In the genomic region with DNA sequence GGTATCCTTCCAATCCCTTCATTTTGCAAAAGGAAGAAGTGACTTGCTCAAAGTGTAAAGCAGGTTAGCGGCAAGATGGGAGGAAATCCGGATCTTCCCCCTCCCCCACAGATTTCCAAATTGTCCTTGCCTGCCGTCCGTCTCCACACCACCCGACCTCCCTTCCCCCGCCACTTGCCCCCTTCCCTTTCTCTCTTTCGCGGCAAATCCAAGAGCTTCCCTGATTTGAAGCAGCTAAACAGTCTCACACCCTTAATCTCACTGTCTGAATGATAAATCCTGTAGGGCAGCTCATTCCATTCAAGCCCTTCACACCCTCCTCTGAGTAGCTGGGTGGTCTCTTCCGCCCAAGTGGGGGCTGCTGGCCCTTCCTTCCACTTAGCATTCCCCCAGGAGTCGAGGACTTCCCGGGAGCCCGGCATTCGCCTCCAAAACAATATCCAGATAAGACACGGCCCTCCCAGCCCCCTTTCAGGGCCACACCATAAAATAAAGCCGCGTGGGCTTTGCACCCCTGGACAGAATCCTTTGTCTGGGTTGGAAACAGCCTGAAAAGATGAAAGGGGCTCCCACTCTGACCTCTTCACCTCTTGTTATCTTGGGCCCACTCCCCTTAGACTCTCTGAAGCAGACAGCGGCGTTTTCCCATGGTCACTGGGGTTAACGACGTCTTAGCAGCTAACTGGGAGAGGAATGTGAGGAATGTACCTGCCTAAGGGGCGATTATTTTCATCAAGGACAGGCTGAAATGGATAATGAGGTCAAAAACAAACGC, we compare ENCODE assay signal across 1 cellular context.
TF ChIP-seq lines count a peak whose summit lies in the region.

No MANE protein-coding gene starts in this region.

TF ChIP-seq in K562, 482 proteins besides CTCF, POLR2A, EP300 and RAD21 (continued from another document and continues in another):
- TF ChIP-seq, protein P1, sequence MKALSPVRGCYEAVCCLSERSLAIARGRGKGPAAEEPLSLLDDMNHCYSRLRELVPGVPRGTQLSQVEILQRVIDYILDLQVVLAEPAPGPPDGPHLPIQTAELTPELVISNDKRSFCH (CRISPR knock-in tag; IDR thresholded peaks at IDR 0.05): no peak
- TF ChIP-seq, protein P1 (tag; IDR thresholded peaks at IDR 0.05): peak; percentile 48; the same call in 1 of the 2 replicates
- TF ChIP-seq PHTF2 (CRISPR knock-in tag; IDR thresholded peaks at IDR 0.05) (no peak), NKRF (IDR thresholded peaks at IDR 0.05; ENCODE audit: borderline replicate concordance) (no peak), KLF6 (CRISPR knock-in tag; IDR thresholded peaks at IDR 0.05; ENCODE audit: borderline replicate concordance) (peak; percentile 10; the same call in 1 of the 2 replicates), VEZF1 (CRISPR knock-in tag; IDR thresholded peaks at IDR 0.05) (no peak), POU5F1 (IDR thresholded peaks at IDR 0.05; ENCODE audit: borderline replicate concordance, low read depth, low read length, partially characterized antibody) (no peak), WHSC1 (IDR thresholded peaks at IDR 0.05; ENCODE audit: low read length) (peak; percentile 37), CBX8 (IDR thresholded peaks at IDR 0.05; ENCODE audit: borderline replicate concordance, extremely low read depth, low read depth, low read length, poor library complexity, severe bottlenecking) (no peak), BHLHE40 (IDR thresholded peaks at IDR 0.05; ENCODE audit: low read length) (0 out of 2 replicates have a peak, but pooled peaks have one; percentile 16), ZNF644 (tag; IDR thresholded peaks at IDR 0.05; ENCODE audit: low read depth) (no peak), ZNF324 (CRISPR knock-in tag; IDR thresholded peaks at IDR 0.05) (no peak), SAFB (IDR thresholded peaks at IDR 0.05; ENCODE audit: borderline replicate concordance, low read depth, low read length) (no peak), DMBX1 (CRISPR knock-in tag; IDR thresholded peaks at IDR 0.05; ENCODE audit: borderline replicate concordance) (peak; percentile 31; the same call in 1 of the 2 replicates), ADNP (tag; IDR thresholded peaks at IDR 0.05) (no peak), CCAR2 (IDR thresholded peaks at IDR 0.05; ENCODE audit: low read depth, low read length) (no peak), ZBTB1 (CRISPR knock-in tag; IDR thresholded peaks at IDR 0.05; ENCODE audit: borderline replicate concordance, low read depth) (no peak), ZNF717 (CRISPR knock-in tag; IDR thresholded peaks at IDR 0.05) (no peak), FOXK2 (conservative IDR thresholded peaks at IDR 0.05 in 1 of 2, IDR thresholded peaks at IDR 0.05 in 1 of 2; ENCODE audit: low read depth in 2 of 2) (no peak), SPI1 (IDR thresholded peaks at IDR 0.05; ENCODE audit: borderline replicate concordance, low read depth, low read length) (0 out of 2 replicates have a peak, but pooled peaks have one; percentile 0), NFE2 (IDR thresholded peaks at IDR 0.05; ENCODE audit: low read depth) (no peak), SP1 (CRISPR knock-in tag; IDR thresholded peaks at IDR 0.05) (no peak), ZNF217 (CRISPR knock-in tag; IDR thresholded peaks at IDR 0.05) (no peak), CTBP1 (IDR thresholded peaks at IDR 0.05; ENCODE audit: borderline replicate concordance) (peak; percentile 39; the same call in 1 of the 2 replicates), HMGN3 (IDR thresholded peaks at IDR 0.05; ENCODE audit: borderline replicate concordance, extremely low read depth, insufficient read length, low read depth, low read length) (no peak), ZNF766 (CRISPR knock-in tag; conservative IDR thresholded peaks at IDR 0.05) (0 out of 2 replicates have a peak, but pooled peaks have one; percentile 18), FOXP1 (CRISPR knock-in tag; IDR thresholded peaks at IDR 0.05) (no peak), HDAC6 (IDR thresholded peaks at IDR 0.05; ENCODE audit: low read depth, low read length) (no peak), RFX5 (IDR thresholded peaks at IDR 0.05; ENCODE audit: low read depth, low read length) (no peak), KAT7 (CRISPR knock-in tag; IDR thresholded peaks at IDR 0.05; ENCODE audit: borderline replicate concordance) (no peak), FOS (IDR thresholded peaks at IDR 0.05; ENCODE audit: extremely low read depth, insufficient read length) (no peak), ILF3 (IDR thresholded peaks at IDR 0.05; ENCODE audit: borderline replicate concordance) (no peak)
- TF ChIP-seq, protein P2, sequence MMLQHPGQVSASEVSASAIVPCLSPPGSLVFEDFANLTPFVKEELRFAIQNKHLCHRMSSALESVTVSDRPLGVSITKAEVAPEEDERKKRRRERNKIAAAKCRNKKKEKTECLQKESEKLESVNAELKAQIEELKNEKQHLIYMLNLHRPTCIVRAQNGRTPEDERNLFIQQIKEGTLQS (IDR thresholded peaks at IDR 0.05): no peak
- TF ChIP-seq, protein P2 (CRISPR knock-in tag; conservative IDR thresholded peaks at IDR 0.05): no peak
- TF ChIP-seq, protein P3, sequence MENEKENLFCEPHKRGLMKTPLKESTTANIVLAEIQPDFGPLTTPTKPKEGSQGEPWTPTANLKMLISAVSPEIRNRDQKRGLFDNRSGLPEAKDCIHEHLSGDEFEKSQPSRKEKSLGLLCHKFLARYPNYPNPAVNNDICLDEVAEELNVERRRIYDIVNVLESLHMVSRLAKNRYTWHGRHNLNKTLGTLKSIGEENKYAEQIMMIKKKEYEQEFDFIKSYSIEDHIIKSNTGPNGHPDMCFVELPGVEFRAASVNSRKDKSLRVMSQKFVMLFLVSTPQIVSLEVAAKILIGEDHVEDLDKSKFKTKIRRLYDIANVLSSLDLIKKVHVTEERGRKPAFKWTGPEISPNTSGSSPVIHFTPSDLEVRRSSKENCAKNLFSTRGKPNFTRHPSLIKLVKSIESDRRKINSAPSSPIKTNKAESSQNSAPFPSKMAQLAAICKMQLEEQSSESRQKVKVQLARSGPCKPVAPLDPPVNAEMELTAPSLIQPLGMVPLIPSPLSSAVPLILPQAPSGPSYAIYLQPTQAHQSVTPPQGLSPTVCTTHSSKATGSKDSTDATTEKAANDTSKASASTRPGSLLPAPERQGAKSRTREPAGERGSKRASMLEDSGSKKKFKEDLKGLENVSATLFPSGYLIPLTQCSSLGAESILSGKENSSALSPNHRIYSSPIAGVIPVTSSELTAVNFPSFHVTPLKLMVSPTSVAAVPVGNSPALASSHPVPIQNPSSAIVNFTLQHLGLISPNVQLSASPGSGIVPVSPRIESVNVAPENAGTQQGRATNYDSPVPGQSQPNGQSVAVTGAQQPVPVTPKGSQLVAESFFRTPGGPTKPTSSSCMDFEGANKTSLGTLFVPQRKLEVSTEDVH (IDR thresholded peaks at IDR 0.05; ENCODE audit: low read depth, partially characterized antibody): no peak
- TF ChIP-seq, protein P4, sequence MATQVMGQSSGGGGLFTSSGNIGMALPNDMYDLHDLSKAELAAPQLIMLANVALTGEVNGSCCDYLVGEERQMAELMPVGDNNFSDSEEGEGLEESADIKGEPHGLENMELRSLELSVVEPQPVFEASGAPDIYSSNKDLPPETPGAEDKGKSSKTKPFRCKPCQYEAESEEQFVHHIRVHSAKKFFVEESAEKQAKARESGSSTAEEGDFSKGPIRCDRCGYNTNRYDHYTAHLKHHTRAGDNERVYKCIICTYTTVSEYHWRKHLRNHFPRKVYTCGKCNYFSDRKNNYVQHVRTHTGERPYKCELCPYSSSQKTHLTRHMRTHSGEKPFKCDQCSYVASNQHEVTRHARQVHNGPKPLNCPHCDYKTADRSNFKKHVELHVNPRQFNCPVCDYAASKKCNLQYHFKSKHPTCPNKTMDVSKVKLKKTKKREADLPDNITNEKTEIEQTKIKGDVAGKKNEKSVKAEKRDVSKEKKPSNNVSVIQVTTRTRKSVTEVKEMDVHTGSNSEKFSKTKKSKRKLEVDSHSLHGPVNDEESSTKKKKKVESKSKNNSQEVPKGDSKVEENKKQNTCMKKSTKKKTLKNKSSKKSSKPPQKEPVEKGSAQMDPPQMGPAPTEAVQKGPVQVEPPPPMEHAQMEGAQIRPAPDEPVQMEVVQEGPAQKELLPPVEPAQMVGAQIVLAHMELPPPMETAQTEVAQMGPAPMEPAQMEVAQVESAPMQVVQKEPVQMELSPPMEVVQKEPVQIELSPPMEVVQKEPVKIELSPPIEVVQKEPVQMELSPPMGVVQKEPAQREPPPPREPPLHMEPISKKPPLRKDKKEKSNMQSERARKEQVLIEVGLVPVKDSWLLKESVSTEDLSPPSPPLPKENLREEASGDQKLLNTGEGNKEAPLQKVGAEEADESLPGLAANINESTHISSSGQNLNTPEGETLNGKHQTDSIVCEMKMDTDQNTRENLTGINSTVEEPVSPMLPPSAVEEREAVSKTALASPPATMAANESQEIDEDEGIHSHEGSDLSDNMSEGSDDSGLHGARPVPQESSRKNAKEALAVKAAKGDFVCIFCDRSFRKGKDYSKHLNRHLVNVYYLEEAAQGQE (CRISPR knock-in tag; IDR thresholded peaks at IDR 0.05; ENCODE audit: low read depth): no peak
- TF ChIP-seq, protein P5, sequence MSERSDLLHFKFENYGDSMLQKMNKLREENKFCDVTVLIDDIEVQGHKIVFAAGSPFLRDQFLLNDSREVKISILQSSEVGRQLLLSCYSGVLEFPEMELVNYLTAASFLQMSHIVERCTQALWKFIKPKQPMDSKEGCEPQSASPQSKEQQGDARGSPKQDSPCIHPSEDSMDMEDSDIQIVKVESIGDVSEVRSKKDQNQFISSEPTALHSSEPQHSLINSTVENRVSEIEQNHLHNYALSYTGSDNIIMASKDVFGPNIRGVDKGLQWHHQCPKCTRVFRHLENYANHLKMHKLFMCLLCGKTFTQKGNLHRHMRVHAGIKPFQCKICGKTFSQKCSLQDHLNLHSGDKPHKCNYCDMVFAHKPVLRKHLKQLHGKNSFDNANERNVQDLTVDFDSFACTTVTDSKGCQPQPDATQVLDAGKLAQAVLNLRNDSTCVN (CRISPR knock-in tag; IDR thresholded peaks at IDR 0.05): no peak
- TF ChIP-seq, protein P6, sequence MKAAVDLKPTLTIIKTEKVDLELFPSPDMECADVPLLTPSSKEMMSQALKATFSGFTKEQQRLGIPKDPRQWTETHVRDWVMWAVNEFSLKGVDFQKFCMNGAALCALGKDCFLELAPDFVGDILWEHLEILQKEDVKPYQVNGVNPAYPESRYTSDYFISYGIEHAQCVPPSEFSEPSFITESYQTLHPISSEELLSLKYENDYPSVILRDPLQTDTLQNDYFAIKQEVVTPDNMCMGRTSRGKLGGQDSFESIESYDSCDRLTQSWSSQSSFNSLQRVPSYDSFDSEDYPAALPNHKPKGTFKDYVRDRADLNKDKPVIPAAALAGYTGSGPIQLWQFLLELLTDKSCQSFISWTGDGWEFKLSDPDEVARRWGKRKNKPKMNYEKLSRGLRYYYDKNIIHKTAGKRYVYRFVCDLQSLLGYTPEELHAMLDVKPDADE (conservative IDR thresholded peaks at IDR 0.05; ENCODE audit: control insufficient read depth, low read depth, low read length): no peak
- TF ChIP-seq, protein P7, sequence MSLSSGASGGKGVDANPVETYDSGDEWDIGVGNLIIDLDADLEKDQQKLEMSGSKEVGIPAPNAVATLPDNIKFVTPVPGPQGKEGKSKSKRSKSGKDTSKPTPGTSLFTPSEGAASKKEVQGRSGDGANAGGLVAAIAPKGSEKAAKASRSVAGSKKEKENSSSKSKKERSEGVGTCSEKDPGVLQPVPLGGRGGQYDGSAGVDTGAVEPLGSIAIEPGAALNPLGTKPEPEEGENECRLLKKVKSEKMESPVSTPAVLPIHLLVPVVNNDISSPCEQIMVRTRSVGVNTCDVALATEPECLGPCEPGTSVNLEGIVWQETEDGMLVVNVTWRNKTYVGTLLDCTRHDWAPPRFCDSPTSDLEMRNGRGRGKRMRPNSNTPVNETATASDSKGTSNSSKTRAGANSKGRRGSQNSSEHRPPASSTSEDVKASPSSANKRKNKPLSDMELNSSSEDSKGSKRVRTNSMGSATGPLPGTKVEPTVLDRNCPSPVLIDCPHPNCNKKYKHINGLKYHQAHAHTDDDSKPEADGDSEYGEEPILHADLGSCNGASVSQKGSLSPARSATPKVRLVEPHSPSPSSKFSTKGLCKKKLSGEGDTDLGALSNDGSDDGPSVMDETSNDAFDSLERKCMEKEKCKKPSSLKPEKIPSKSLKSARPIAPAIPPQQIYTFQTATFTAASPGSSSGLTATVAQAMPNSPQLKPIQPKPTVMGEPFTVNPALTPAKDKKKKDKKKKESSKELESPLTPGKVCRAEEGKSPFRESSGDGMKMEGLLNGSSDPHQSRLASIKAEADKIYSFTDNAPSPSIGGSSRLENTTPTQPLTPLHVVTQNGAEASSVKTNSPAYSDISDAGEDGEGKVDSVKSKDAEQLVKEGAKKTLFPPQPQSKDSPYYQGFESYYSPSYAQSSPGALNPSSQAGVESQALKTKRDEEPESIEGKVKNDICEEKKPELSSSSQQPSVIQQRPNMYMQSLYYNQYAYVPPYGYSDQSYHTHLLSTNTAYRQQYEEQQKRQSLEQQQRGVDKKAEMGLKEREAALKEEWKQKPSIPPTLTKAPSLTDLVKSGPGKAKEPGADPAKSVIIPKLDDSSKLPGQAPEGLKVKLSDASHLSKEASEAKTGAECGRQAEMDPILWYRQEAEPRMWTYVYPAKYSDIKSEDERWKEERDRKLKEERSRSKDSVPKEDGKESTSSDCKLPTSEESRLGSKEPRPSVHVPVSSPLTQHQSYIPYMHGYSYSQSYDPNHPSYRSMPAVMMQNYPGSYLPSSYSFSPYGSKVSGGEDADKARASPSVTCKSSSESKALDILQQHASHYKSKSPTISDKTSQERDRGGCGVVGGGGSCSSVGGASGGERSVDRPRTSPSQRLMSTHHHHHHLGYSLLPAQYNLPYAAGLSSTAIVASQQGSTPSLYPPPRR (CRISPR knock-in tag; IDR thresholded peaks at IDR 0.05; ENCODE audit: borderline replicate concordance): no peak
